In the genomic region with DNA sequence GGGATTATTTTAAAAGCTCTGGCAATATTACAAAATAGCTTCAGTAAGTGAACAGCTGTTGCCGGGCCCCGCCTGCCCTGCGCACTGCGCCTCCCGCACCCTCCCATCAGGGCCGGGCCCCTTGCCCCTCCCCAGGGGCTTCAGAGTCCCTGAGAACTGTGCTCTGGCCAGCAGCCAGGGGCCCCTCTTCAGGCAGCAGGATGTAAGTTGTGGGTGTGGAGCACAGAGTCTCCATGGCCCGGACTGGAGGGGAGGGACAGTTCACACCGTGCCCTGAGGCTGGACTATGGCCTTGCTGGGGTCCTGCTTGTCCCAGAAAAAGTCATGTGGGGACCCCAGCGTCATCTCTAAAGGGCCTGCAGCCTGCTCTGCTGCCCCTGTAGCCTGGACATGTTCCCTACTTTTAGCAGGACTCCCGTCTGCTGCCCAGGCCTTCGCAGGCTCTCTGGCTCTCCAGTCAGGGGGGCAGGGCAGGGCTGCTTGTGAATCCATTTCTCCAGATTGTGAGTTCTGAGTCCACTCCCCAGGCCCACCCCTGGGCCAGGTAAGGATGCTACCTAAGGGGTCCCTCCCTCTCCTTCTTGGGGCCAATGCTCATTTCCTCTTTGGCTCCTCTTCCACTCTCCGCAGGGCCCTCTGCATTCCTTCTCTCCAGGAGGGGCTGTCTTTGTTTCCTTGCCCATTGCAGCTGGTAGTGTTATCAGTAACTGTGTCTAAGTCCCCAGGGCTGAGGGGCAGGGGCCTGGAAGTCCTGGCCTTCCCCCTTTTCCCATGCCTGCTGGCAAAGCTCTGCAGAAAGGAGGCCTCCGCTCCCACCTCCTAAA, we compare ENCODE assay signal across 1 cellular context.
A peak's percentile ranks its signal among the peaks of the same experiment; 100 is the strongest.
TF ChIP-seq lines count a peak whose summit lies in the region.

No MANE protein-coding gene starts in this region.

TF ChIP-seq in WTC11, 78 proteins besides CTCF, POLR2A, EP300 and RAD21 (continued from another document):
- TF ChIP-seq, protein P1, sequence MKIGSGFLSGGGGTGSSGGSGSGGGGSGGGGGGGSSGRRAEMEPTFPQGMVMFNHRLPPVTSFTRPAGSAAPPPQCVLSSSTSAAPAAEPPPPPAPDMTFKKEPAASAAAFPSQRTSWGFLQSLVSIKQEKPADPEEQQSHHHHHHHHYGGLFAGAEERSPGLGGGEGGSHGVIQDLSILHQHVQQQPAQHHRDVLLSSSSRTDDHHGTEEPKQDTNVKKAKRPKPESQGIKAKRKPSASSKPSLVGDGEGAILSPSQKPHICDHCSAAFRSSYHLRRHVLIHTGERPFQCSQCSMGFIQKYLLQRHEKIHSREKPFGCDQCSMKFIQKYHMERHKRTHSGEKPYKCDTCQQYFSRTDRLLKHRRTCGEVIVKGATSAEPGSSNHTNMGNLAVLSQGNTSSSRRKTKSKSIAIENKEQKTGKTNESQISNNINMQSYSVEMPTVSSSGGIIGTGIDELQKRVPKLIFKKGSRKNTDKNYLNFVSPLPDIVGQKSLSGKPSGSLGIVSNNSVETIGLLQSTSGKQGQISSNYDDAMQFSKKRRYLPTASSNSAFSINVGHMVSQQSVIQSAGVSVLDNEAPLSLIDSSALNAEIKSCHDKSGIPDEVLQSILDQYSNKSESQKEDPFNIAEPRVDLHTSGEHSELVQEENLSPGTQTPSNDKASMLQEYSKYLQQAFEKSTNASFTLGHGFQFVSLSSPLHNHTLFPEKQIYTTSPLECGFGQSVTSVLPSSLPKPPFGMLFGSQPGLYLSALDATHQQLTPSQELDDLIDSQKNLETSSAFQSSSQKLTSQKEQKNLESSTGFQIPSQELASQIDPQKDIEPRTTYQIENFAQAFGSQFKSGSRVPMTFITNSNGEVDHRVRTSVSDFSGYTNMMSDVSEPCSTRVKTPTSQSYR (CRISPR knock-in tag; IDR thresholded peaks at IDR 0.05): no peak
- TF ChIP-seq ZNF263 (CRISPR knock-in tag; IDR thresholded peaks at IDR 0.05; ENCODE audit: low read depth): no peak
- peak; percentile 44; the same call in 1 of the 2 replicates for TF ChIP-seq TEAD1 (CRISPR knock-in tag; IDR thresholded peaks at IDR 0.05)
- TF ChIP-seq, protein P2, sequence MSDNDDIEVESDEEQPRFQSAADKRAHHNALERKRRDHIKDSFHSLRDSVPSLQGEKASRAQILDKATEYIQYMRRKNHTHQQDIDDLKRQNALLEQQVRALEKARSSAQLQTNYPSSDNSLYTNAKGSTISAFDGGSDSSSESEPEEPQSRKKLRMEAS (CRISPR knock-in tag; IDR thresholded peaks at IDR 0.05): peak; percentile 21; the same call in 1 of the 2 replicates
- no peak for TF ChIP-seq IRF2 (CRISPR knock-in tag; IDR thresholded peaks at IDR 0.05; ENCODE audit: borderline replicate concordance, low read depth)
- TF ChIP-seq SMAD3 (CRISPR knock-in tag; IDR thresholded peaks at IDR 0.05; ENCODE audit: borderline replicate concordance): 0 out of 2 replicates have a peak, but pooled peaks have one; percentile 21
- TF ChIP-seq ATF1 (CRISPR knock-in tag; IDR thresholded peaks at IDR 0.05): no peak
- no peak for TF ChIP-seq ZNF671 (CRISPR knock-in tag; IDR thresholded peaks at IDR 0.05)
- TF ChIP-seq ZNF317 (CRISPR knock-in tag; IDR thresholded peaks at IDR 0.05; ENCODE audit: borderline replicate concordance, low read depth): no peak
- no peak for TF ChIP-seq PRRX2 (CRISPR knock-in tag; IDR thresholded peaks at IDR 0.05)
- TF ChIP-seq, protein P3, sequence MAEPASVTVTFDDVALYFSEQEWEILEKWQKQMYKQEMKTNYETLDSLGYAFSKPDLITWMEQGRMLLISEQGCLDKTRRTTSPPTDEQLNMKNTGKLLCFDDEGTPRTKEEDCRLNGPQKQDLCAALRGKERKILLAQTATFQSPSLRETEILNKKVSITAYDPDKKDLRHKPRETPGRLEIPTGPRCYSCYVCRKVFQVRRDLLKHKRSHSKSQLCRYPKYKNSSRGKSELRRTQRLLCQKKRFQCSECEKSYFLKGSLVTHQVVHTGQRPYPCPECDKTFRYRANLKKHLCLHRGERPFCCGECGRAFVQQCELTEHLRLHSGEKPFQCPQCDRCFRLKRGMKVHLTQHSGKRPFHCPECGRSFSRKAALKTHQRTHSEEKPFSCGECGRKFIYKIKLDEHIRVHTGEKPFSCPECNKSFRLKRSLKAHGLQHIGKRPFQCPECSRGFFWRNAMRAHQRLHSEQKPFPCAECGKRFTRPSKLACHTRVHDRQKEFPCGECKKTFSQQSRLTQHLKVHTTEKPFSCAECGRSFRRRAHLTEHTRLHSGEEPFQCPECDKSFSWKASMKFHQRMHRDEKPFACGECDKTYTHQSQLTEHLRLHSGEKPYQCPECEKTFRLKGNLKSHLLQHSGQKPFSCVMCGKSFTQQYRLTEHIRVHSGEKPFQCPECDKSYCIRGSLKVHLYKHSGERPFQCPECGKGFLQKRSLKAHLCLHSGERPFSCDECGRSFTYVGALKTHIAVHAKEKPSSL (CRISPR knock-in tag; conservative IDR thresholded peaks at IDR 0.05): no peak
- TF ChIP-seq, protein P4, sequence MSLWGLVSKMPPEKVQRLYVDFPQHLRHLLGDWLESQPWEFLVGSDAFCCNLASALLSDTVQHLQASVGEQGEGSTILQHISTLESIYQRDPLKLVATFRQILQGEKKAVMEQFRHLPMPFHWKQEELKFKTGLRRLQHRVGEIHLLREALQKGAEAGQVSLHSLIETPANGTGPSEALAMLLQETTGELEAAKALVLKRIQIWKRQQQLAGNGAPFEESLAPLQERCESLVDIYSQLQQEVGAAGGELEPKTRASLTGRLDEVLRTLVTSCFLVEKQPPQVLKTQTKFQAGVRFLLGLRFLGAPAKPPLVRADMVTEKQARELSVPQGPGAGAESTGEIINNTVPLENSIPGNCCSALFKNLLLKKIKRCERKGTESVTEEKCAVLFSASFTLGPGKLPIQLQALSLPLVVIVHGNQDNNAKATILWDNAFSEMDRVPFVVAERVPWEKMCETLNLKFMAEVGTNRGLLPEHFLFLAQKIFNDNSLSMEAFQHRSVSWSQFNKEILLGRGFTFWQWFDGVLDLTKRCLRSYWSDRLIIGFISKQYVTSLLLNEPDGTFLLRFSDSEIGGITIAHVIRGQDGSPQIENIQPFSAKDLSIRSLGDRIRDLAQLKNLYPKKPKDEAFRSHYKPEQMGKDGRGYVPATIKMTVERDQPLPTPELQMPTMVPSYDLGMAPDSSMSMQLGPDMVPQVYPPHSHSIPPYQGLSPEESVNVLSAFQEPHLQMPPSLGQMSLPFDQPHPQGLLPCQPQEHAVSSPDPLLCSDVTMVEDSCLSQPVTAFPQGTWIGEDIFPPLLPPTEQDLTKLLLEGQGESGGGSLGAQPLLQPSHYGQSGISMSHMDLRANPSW (CRISPR knock-in tag; conservative IDR thresholded peaks at IDR 0.05; ENCODE audit: low read depth): no peak
- no peak for TF ChIP-seq RELA (CRISPR knock-in tag; IDR thresholded peaks at IDR 0.05; ENCODE audit: borderline replicate concordance)
- TF ChIP-seq NFYB (CRISPR knock-in tag; conservative IDR thresholded peaks at IDR 0.05; ENCODE audit: low read depth): no peak
- no peak for TF ChIP-seq SOX15 (CRISPR knock-in tag; IDR thresholded peaks at IDR 0.05)
